In genomic region chrX:45824471-45824870, GRCh38 we compare ENCODE assay signal across 8 cellular contexts.
DNase-seq lines count a peak whose midpoint lies in the region; ATAC-seq and TF ChIP-seq lines count a peak whose summit lies in the region.

No MANE protein-coding gene starts in this region.

- TF ChIP-seq CTCF in LNCAP (IDR thresholded peaks at IDR 0.05) (peak; percentile 17; the same call in 1 of the 2 replicates), fibroblast of lung (conservative IDR thresholded peaks at IDR 0.05 in 1 of 2, IDR thresholded peaks at IDR 0.05 in 1 of 2; ENCODE audit: low read depth in 1 of 2, low read length in 2 of 2) (peak; percentile 69 to 74), GM10266 (IDR thresholded peaks at IDR 0.05; ENCODE audit: control insufficient read depth, insufficient read depth, low read depth, missing control alignments) (no peak)

- no peaks in the 10 kb centered on the region for H3K9me3 ChIP-seq in fibroblast of lung (ENCODE audit: control insufficient read depth, insufficient read depth, low read depth, low read length)

- peaks cover 3% of the 10 kb centered on the region for H3K4me1 ChIP-seq in fibroblast of lung (ENCODE audit: control insufficient read depth, extremely low read depth, insufficient read depth, low read length)

- peaks cover 23% of the 10 kb centered on the region for H3K79me2 ChIP-seq in fibroblast of lung (ENCODE audit: control insufficient read depth, insufficient read depth, low read length)

- H3K9ac ChIP-seq in fibroblast of lung (ENCODE audit: insufficient read depth, low read length) = no peak overlapping the region

- H3K27me3 ChIP-seq in fibroblast of lung (ENCODE audit: control insufficient read depth, insufficient read depth, low read length) = no peaks in the 10 kb centered on the region

- H3K4me3 ChIP-seq in fibroblast of lung (replicated peaks in 1 of 4; ENCODE audit: control extremely low read depth in 1 of 4, insufficient read depth in 1 of 4, low read depth in 3 of 4, low read length in 4 of 4) = no peak overlapping the region

- ATAC-seq in GM18909 (IDR thresholded peaks at IDR 0.05; ENCODE audit: poor library complexity, unreplicated experiment) = no peak

- peaks cover 1% of the 10 kb centered on the region for H3K36me3 ChIP-seq in fibroblast of lung (ENCODE audit: control insufficient read depth, insufficient read depth, low read length)

- H2AFZ ChIP-seq in fibroblast of lung (ENCODE audit: low read length) = no peak overlapping the region

- DNase-seq in COLO829 (ENCODE audit: low spot score) (peak; percentile 77), fibroblast of lung (ENCODE audit: low read depth in 2 of 2) (peak; percentile 92 to 97), medulla oblongata (ENCODE audit: extremely low spot score) (no peak), GM10266 (ENCODE audit: extremely low spot score) (no peak)
- DNase-seq in activated CD4-positive, alpha-beta T cell treated with anti-CD3 and anti-CD28 coated beads, Interleukin-2, amount 50 U/mL, for 1 hour = peak; percentile 17
- peak; percentile 50 to 78 for DNase-seq in stimulated activated CD4-positive, alpha-beta T cell treated with anti-CD3 and anti-CD28 coated beads, Interleukin-4, amount 100 ng/mL, for 4 hours

- H3K27ac ChIP-seq in fibroblast of lung (ENCODE audit: insufficient read depth, low read length) = no peak overlapping the region

- H4K20me1 ChIP-seq in fibroblast of lung (ENCODE audit: control insufficient read depth, extremely low read depth, insufficient read depth, low read length) = no peaks in the 10 kb centered on the region

- no peak overlapping the region for H3K4me2 ChIP-seq in fibroblast of lung (ENCODE audit: extremely low read depth, insufficient read depth, low read length)

Comparison
In these comparisons a context has a peak if more than half of its experiments do, and no peak if none do; other contexts are left out.
1. DNase-seq: peak in COLO829 (single experiment), activated CD4-positive, alpha-beta T cell treated with anti-CD3 and anti-CD28 coated beads, Interleukin-2, amount 50 U/mL, for 1 hour (single experiment), fibroblast of lung (2 of 2) and stimulated activated CD4-positive, alpha-beta T cell treated with anti-CD3 and anti-CD28 coated beads, Interleukin-4, amount 100 ng/mL, for 4 hours (2 of 2); none in medulla oblongata (single experiment) and GM10266 (single experiment).